ENCODE assay signal across 6 cellular contexts in the genomic region with DNA sequence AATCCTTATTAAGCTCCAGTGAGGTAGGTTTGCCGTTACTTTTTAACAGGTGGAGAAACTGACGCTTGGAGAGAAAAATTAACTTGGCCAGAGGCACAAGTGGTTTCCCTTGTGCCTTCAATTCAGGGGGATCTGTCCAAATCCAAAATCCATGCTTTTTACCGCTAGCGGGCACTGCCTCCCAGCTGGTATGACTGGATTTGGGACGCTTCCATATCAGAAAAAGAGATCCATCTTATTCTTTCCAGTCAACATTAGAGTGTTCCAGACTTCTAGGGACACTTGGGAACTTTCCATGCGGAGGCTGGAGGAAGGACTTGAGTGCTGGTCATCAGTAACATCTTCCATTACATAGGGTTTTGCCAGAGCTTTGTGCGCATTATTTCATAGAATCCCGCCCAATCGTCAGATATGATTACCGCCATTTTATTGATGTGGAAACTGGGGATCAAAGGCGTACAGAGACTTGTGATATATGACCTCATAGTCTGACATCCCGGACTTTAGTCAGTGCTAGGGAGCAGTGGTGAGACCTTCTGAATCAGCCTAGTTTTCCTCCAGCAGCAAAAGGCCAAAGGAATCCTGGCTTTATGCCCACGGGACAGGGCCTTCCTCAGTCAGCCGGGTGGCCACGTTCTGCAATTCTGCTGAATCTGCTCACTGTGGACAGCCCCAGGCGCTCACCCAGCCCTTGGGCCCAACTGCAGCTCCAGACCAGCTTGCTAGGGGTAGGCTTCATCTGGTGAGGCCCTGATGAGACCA. TPM values are rescaled to one million over a fixed set of nuclear protein-coding genes. Genes with fewer than 3 reads are reported as not detected.
DNase-seq lines count a peak whose midpoint lies in the region; ATAC-seq lines count a peak whose summit lies in the region.

No MANE protein-coding gene starts in this region.

- H3K27me3 ChIP-seq in mesenchymal stem cell (ENCODE audit: control insufficient read depth in 1 of 2, insufficient read depth in 1 of 2, low read length in 2 of 2), result no peaks in the 10 kb centered on the region

- no peak overlapping the region for H3K27ac ChIP-seq in mesenchymal stem cell (ENCODE audit: low read length, poor library complexity, severe bottlenecking)

- H3K4me3 ChIP-seq in mesenchymal stem cell (ENCODE audit: insufficient read depth in 1 of 2, low read depth in 1 of 2, low read length in 2 of 2), result peak overlapping the region in 1 of 2 experiments; percentile 97

- peak overlapping the region; percentile 97 for H3K27ac Mint-ChIP-seq in activated T-helper 1 cell treated with anti-CD3 and anti-CD28 coated beads, Interleukin-12 subunit alpha, Interleukin-12 subunit beta, Interleukin-2, Interleukin-4 antibody, amounts not matched to agents 30 ng/mL and 10 ng/mL and 1 ng/mL, durations not matched to agents 14 hours and 24 hours and 36 hours

- no peak overlapping the region for H3K4me2 ChIP-seq in mesenchymal stem cell (ENCODE audit: low read length, poor library complexity, severe bottlenecking)

- H3K23ac ChIP-seq in mesenchymal stem cell (ENCODE audit: low read length in 2 of 2), result no peak overlapping the region

- H2BK12ac ChIP-seq in mesenchymal stem cell (ENCODE audit: low read length in 2 of 2), result peak overlapping the region in 1 of 2 experiments; percentile 59

- peaks cover 5 to 21% of the 10 kb centered on the region in 2 experiments for H3K36me3 ChIP-seq in mesenchymal stem cell (ENCODE audit: control insufficient read depth in 1 of 2, insufficient read depth in 2 of 2, low read depth in 1 of 2, low read length in 2 of 2)

- no peak for ATAC-seq in HG03135 (IDR thresholded peaks at IDR 0.05; ENCODE audit: unreplicated experiment)

- H3K36me3 Mint-ChIP-seq in activated T-helper 1 cell treated with anti-CD3 and anti-CD28 coated beads, Interleukin-12 subunit alpha, Interleukin-12 subunit beta, Interleukin-2, Interleukin-4 antibody, amounts not matched to agents 30 ng/mL and 10 ng/mL and 1 ng/mL, durations not matched to agents 14 hours and 24 hours and 36 hours (ENCODE audit: low read depth), result peaks cover 19% of the 10 kb centered on the region

- WGBS in mesenchymal stem cell, result 91% methylated on average over 16 of the region's 16 CpGs

- no peak overlapping the region for H3K4ac ChIP-seq in mesenchymal stem cell (ENCODE audit: low read depth in 1 of 2, low read length in 2 of 2)

- no peak overlapping the region for H2BK5ac ChIP-seq in mesenchymal stem cell (ENCODE audit: low read depth, low read length, poor library complexity, severe bottlenecking)

- H3K79me1 ChIP-seq in mesenchymal stem cell (replicated peaks; ENCODE audit: low read length, poor library complexity, severe bottlenecking), result peaks cover 10% of the 10 kb centered on the region

- peak overlapping the region; percentile 86 for H2AK5ac ChIP-seq in mesenchymal stem cell (ENCODE audit: low read length, severe bottlenecking)

- peak overlapping the region; percentile 46 for H4K8ac ChIP-seq in mesenchymal stem cell (ENCODE audit: low read length)

- H3K18ac ChIP-seq in mesenchymal stem cell (ENCODE audit: low read depth in 1 of 2, low read length in 2 of 2), result no peak overlapping the region

- H3K4me1 Mint-ChIP-seq in activated T-helper 1 cell treated with anti-CD3 and anti-CD28 coated beads, Interleukin-12 subunit alpha, Interleukin-12 subunit beta, Interleukin-2, Interleukin-4 antibody, amounts not matched to agents 30 ng/mL and 10 ng/mL and 1 ng/mL, durations not matched to agents 14 hours and 24 hours and 36 hours (ENCODE audit: low read depth), result peaks cover 88% of the 10 kb centered on the region

- H4K91ac ChIP-seq in mesenchymal stem cell (ENCODE audit: low read length), result no peak overlapping the region

- no peaks in the 10 kb centered on the region for H3K27me3 Mint-ChIP-seq in activated T-helper 1 cell treated with anti-CD3 and anti-CD28 coated beads, Interleukin-12 subunit alpha, Interleukin-12 subunit beta, Interleukin-2, Interleukin-4 antibody, amounts not matched to agents 30 ng/mL and 10 ng/mL and 1 ng/mL, durations not matched to agents 14 hours and 24 hours and 36 hours (ENCODE audit: insufficient read depth)

- H3K9me3 ChIP-seq in mesenchymal stem cell (ENCODE audit: control insufficient read depth, low read length), result no peaks in the 10 kb centered on the region

- H3K9ac ChIP-seq in mesenchymal stem cell (ENCODE audit: low read length), result peak overlapping the region; percentile 98

- no peak overlapping the region for H3K14ac ChIP-seq in mesenchymal stem cell (ENCODE audit: low read length in 2 of 2)

- peak overlapping the region; percentile 83 for H2BK15ac ChIP-seq in mesenchymal stem cell (ENCODE audit: low read depth, poor library complexity, severe bottlenecking)

- intact Hi-C loops in activated T-helper 1 cell treated with anti-CD3 and anti-CD28 coated beads, Interleukin-12 subunit alpha, Interleukin-12 subunit beta, Interleukin-2, Interleukin-4 antibody, amounts not matched to agents 30 ng/mL and 10 ng/mL and 1 ng/mL, durations not matched to agents 14 hours and 24 hours and 36 hours (cut with micrococcal nuclease), result loop anchor here (2.0 to 10.0 kb wide), 2 partner anchors 13 to 311 kb away; a partner anchor contains a TSS

- peak overlapping the region; percentile 89 for H3K4me3 Mint-ChIP-seq in activated T-helper 1 cell treated with anti-CD3 and anti-CD28 coated beads, Interleukin-12 subunit alpha, Interleukin-12 subunit beta, Interleukin-2, Interleukin-4 antibody, amounts not matched to agents 30 ng/mL and 10 ng/mL and 1 ng/mL, durations not matched to agents 14 hours and 24 hours and 36 hours

- H3K9me3 Mint-ChIP-seq in activated T-helper 1 cell treated with anti-CD3 and anti-CD28 coated beads, Interleukin-12 subunit alpha, Interleukin-12 subunit beta, Interleukin-2, Interleukin-4 antibody, amounts not matched to agents 30 ng/mL and 10 ng/mL and 1 ng/mL, durations not matched to agents 14 hours and 24 hours and 36 hours, result no peaks in the 10 kb centered on the region

- H2AFZ ChIP-seq in mesenchymal stem cell (ENCODE audit: low read depth, low read length), result no peak overlapping the region

- peaks cover 26% of the 10 kb centered on the region for H3K4me1 ChIP-seq in mesenchymal stem cell (ENCODE audit: control insufficient read depth, insufficient read depth, low read depth, low read length)

- no peak overlapping the region for H2BK120ac ChIP-seq in mesenchymal stem cell (ENCODE audit: low read depth, low read length)

- DNase-seq in EH (ENCODE audit: low read depth), result peak; percentile 85
- DNase-seq in activated T-helper 1 cell treated with anti-CD3 and anti-CD28 coated beads, Interleukin-12 subunit alpha, Interleukin-12 subunit beta, Interleukin-2, Interleukin-4 antibody, amounts not matched to agents 30 ng/mL and 10 ng/mL and 1 ng/mL, durations not matched to agents 14 hours and 24 hours and 36 hours (ENCODE audit: low spot score), result no peak
- DNase-seq in mesenchymal stem cell, result peak; percentile 50
- DNase-seq in activated CD4-positive, CD25-positive, alpha-beta regulatory T cell (lab: John Stamatoyannopoulos, UW), result no peak
- DNase-seq in stimulated activated CD4-positive, alpha-beta T cell treated with anti-CD3 and anti-CD28 coated beads, Interleukin-1b, Interleukin-23, amount 100 ng/mL, for 48 hours, result no peak

RNA-seq across cellular contexts. Expression of a gene that starts 1.1 kb away (rescaled TPM):
- total RNA-seq in activated T-helper 1 cell treated with anti-CD3 and anti-CD28 coated beads, Interleukin-12 subunit alpha, Interleukin-12 subunit beta, Interleukin-2, Interleukin-4 antibody, amounts not matched to agents 30 ng/mL and 10 ng/mL and 1 ng/mL, durations not matched to agents 14 hours and 24 hours and 36 hours, result 87.5 and 88.4 TPM in 2 replicates
- polyA plus RNA-seq in mesenchymal stem cell (2013, experiment 1 of 2), result 40.6 TPM
- polyA plus RNA-seq in mesenchymal stem cell (2013, experiment 2 of 2), result 41.0 TPM

RNA-seq across cellular contexts. Expression of a gene that starts 45.0 kb away (rescaled TPM):
- 26.4 and 28.7 TPM in 2 replicates for total RNA-seq in activated T-helper 1 cell treated with anti-CD3 and anti-CD28 coated beads, Interleukin-12 subunit alpha, Interleukin-12 subunit beta, Interleukin-2, Interleukin-4 antibody, amounts not matched to agents 30 ng/mL and 10 ng/mL and 1 ng/mL, durations not matched to agents 14 hours and 24 hours and 36 hours
- 48.6 TPM for polyA plus RNA-seq in mesenchymal stem cell (2013, experiment 1 of 2)
- polyA plus RNA-seq in mesenchymal stem cell (2013, experiment 2 of 2), result 52.3 TPM

RNA-seq across cellular contexts. Expression of a gene that starts 55.9 kb away (rescaled TPM):
- total RNA-seq in activated T-helper 1 cell treated with anti-CD3 and anti-CD28 coated beads, Interleukin-12 subunit alpha, Interleukin-12 subunit beta, Interleukin-2, Interleukin-4 antibody, amounts not matched to agents 30 ng/mL and 10 ng/mL and 1 ng/mL, durations not matched to agents 14 hours and 24 hours and 36 hours, result 2.2 TPM in 2 replicates
- polyA plus RNA-seq in mesenchymal stem cell (2013, experiment 1 of 2), result 0.10 TPM
- polyA plus RNA-seq in mesenchymal stem cell (2013, experiment 2 of 2), result 0.11 TPM

Comparison
In these comparisons a context has a peak if more than half of its experiments do, and no peak if none do; other contexts are left out.
1. DNase-seq: peak in EH (single experiment) and mesenchymal stem cell (single experiment); none in activated T-helper 1 cell treated with anti-CD3 and anti-CD28 coated beads, Interleukin-12 subunit alpha, Interleukin-12 subunit beta, Interleukin-2, Interleukin-4 antibody, amounts not matched to agents 30 ng/mL and 10 ng/mL and 1 ng/mL, durations not matched to agents 14 hours and 24 hours and 36 hours (single experiment), activated CD4-positive, CD25-positive, alpha-beta regulatory T cell (0 of 4) and stimulated activated CD4-positive, alpha-beta T cell treated with anti-CD3 and anti-CD28 coated beads, Interleukin-1b, Interleukin-23, amount 100 ng/mL, for 48 hours (single experiment).